In genomic region chr19:2554856-2555255, GRCh38 we compare ENCODE assay signal across 11 cellular contexts.
DNase-seq lines count a peak whose midpoint lies in the region; ATAC-seq and TF ChIP-seq lines count a peak whose summit lies in the region.
"Had no signal": no experiment of that assay in that cellular context is flagged by ENCODE, and none has a peak within 500 bp of the region (broad histone marks: within the 10 kb centered on the region; RNA-seq: fewer than 3 reads in every experiment).

No MANE protein-coding gene starts in this region.

- no peaks in the 10 kb centered on the region for H3K27me3 ChIP-seq in MG63
- H3K27me3 ChIP-seq: adrenal gland had no signal

- no peaks in the 10 kb centered on the region for H3K36me3 ChIP-seq in MG63
- H3K36me3 ChIP-seq: adrenal gland had no signal

- H3K9me3 ChIP-seq in MG63, result no peaks in the 10 kb centered on the region
- H3K9me3 ChIP-seq: adrenal gland had no signal

- no peak for TF ChIP-seq CTCF in choroid plexus epithelial cell (conservative IDR thresholded peaks at IDR 0.05; ENCODE audit: low read depth, low read length)

- peak; percentile 86 for DNase-seq in CD1c-positive myeloid dendritic cell (ENCODE audit: extremely low spot score)
- DNase-seq in M059J (ENCODE audit: low read depth), result peak; percentile 85
- DNase-seq in choroid plexus epithelial cell (ENCODE audit: low read depth), result peak; percentile 33
- DNase-seq in renal cortical epithelial cell (ENCODE audit: low read depth), result peak; percentile 77
- no peak for DNase-seq in NCI-H1694 (lab: John Stamatoyannopoulos, UW)
- DNase-seq in SW 1271 (lab: John Stamatoyannopoulos, UW), result no peak
- no peak for DNase-seq in MG63
- DNase-seq: adrenal gland; CD8-positive, alpha-beta memory T cell; NCI-H2107 had no signal

- H3K4me3 ChIP-seq in choroid plexus epithelial cell (ENCODE audit: low read depth, low read length) (no peak overlapping the region), MG63 (no peak overlapping the region)
- H3K4me3 ChIP-seq: adrenal gland had no signal

- ATAC-seq in GM19467 (IDR thresholded peaks at IDR 0.05; ENCODE audit: unreplicated experiment), result no peak

Comparison
In these comparisons a context has a peak if more than half of its experiments do, and no peak if none do; other contexts are left out.
1. DNase-seq: peak in CD1c-positive myeloid dendritic cell (single experiment), M059J (single experiment), choroid plexus epithelial cell (single experiment) and renal cortical epithelial cell (single experiment); none in NCI-H1694 (single experiment), SW 1271 (0 of 2) and MG63 (single experiment).